In the genomic region with DNA sequence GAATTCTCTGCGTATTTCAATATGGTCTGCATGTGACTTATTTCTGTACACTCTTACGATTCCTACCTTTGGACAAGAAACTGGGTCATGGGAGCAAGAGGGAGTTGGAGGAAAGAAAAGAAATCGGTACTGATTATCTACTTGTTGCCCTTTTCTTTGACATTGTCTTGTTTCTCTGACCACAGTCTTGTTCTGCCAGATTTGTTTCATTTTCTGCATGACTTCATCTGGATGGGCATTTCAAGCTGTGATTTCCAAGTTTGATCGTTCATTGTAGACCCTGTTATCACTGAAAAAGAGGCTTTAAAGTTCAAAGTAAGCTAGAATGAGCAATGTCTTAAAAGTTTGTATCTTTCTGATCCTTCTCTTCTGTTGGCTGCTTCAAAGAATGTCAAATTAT, we compare ENCODE assay signal across 30 cellular contexts.
"Had no signal": no experiment of that assay in that cellular context is flagged by ENCODE, and none has a peak within 500 bp of the region (broad histone marks: within the 10 kb centered on the region; RNA-seq: fewer than 3 reads in every experiment).

No MANE protein-coding gene starts in this region.

- H3K4me2 ChIP-seq: hepatocyte had no signal

- ATAC-seq: activated CD4-positive, CD25-positive, alpha-beta regulatory T cell treated with anti-CD3 and anti-CD28 coated beads, Interleukin-2, amount 50 U/mL, for 24 hours; gastroesophageal sphincter; left colon; naive thymus-derived CD8-positive, alpha-beta T cell; sciatic nerve; stimulated activated effector memory CD8-positive, alpha-beta T cell treated with anti-CD3 and anti-CD28 coated beads, Interleukin-12 subunit alpha, Interleukin-12 subunit beta, amount 100 ng/mL, for 72 hours; T-helper 17 cell; upper lobe of right lung had no signal

- H3K27ac Mint-ChIP-seq: activated CD4-positive, alpha-beta memory T cell treated with anti-CD3 and anti-CD28 coated beads, Interleukin-2, amount 10 ng/mL, durations not matched to agents 7 days and 5 days; activated CD4-positive, alpha-beta T cell treated with anti-CD3 and anti-CD28 coated beads, Interleukin-2, amount 10 ng/mL, durations not matched to agents 7 days and 5 days; activated naive CD4-positive, alpha-beta T cell treated with anti-CD3 and anti-CD28 coated beads, Interleukin-2, amount 10 ng/mL, durations not matched to agents 7 days and 5 days; activated naive CD8-positive, alpha-beta T cell treated with anti-CD3 and anti-CD28 coated beads, Interleukin-2, amount 10 ng/mL, durations not matched to agents 7 days and 5 days; activated T-cell treated with anti-CD3 and anti-CD28 coated beads, Interleukin-2, amount 50 U/mL, for 24 hours; naive thymus-derived CD8-positive, alpha-beta T cell; stimulated activated effector memory CD8-positive, alpha-beta T cell treated with anti-CD3 and anti-CD28 coated beads, Interleukin-12 subunit alpha, Interleukin-12 subunit beta, amount 100 ng/mL, for 72 hours; stimulated activated naive CD8-positive, alpha-beta T cell treated with anti-CD3 and anti-CD28 coated beads, Interleukin-15, Interleukin-2, amounts not matched to agents 100 ng/mL and 50 ng/mL, for 24 hours; T-helper 17 cell had no signal

- H3K4me1 Mint-ChIP-seq: activated CD4-positive, alpha-beta memory T cell treated with anti-CD3 and anti-CD28 coated beads, Interleukin-2, amount 10 ng/mL, durations not matched to agents 7 days and 5 days; activated CD4-positive, alpha-beta T cell treated with anti-CD3 and anti-CD28 coated beads, Interleukin-2, amount 10 ng/mL, durations not matched to agents 7 days and 5 days; activated naive CD4-positive, alpha-beta T cell treated with anti-CD3 and anti-CD28 coated beads, Interleukin-2, amount 10 ng/mL, durations not matched to agents 7 days and 5 days; activated naive CD8-positive, alpha-beta T cell treated with anti-CD3 and anti-CD28 coated beads, Interleukin-2, amount 10 ng/mL, durations not matched to agents 7 days and 5 days; central memory CD8-positive, alpha-beta T cell; naive thymus-derived CD8-positive, alpha-beta T cell; stimulated activated effector memory CD8-positive, alpha-beta T cell treated with anti-CD3 and anti-CD28 coated beads, Interleukin-12 subunit alpha, Interleukin-12 subunit beta, amount 100 ng/mL, for 72 hours; T-helper 17 cell had no signal

- H3K79me2 ChIP-seq: hepatocyte had no signal

- H3K4me3 ChIP-seq: colonic mucosa, dorsolateral prefrontal cortex, gastroesophageal sphincter, hepatocyte, upper lobe of right lung had no signal

- H3K9me3 ChIP-seq: colonic mucosa, gastroesophageal sphincter, upper lobe of right lung had no signal

- H3K4me3 Mint-ChIP-seq: activated CD4-positive, alpha-beta memory T cell treated with anti-CD3 and anti-CD28 coated beads, Interleukin-2, amount 10 ng/mL, durations not matched to agents 7 days and 5 days; activated CD4-positive, alpha-beta T cell treated with anti-CD3 and anti-CD28 coated beads, Interleukin-2, amount 10 ng/mL, durations not matched to agents 7 days and 5 days; activated naive CD4-positive, alpha-beta T cell treated with anti-CD3 and anti-CD28 coated beads, Interleukin-2, amount 10 ng/mL, durations not matched to agents 7 days and 5 days; activated naive CD8-positive, alpha-beta T cell treated with anti-CD3 and anti-CD28 coated beads, Interleukin-2, amount 10 ng/mL, durations not matched to agents 7 days and 5 days; activated T-cell treated with anti-CD3 and anti-CD28 coated beads, Interleukin-2, amount 50 U/mL, for 24 hours; central memory CD8-positive, alpha-beta T cell; naive thymus-derived CD8-positive, alpha-beta T cell; neural crest cell; stimulated activated effector memory CD8-positive, alpha-beta T cell treated with anti-CD3 and anti-CD28 coated beads, Interleukin-12 subunit alpha, Interleukin-12 subunit beta, amount 100 ng/mL, for 72 hours; stimulated activated naive CD8-positive, alpha-beta T cell treated with anti-CD3 and anti-CD28 coated beads, Interleukin-15, Interleukin-2, amounts not matched to agents 100 ng/mL and 50 ng/mL, for 24 hours; T-helper 17 cell had no signal

- H3K36me3 ChIP-seq: colonic mucosa, gastroesophageal sphincter, upper lobe of right lung, WERI-Rb-1 had no signal

- H3K27me3 Mint-ChIP-seq: activated CD4-positive, alpha-beta memory T cell treated with anti-CD3 and anti-CD28 coated beads, Interleukin-2, amount 10 ng/mL, durations not matched to agents 7 days and 5 days; activated CD4-positive, alpha-beta T cell treated with anti-CD3 and anti-CD28 coated beads, Interleukin-2, amount 10 ng/mL, durations not matched to agents 7 days and 5 days; activated naive CD4-positive, alpha-beta T cell treated with anti-CD3 and anti-CD28 coated beads, Interleukin-2, amount 10 ng/mL, durations not matched to agents 7 days and 5 days; activated T-cell treated with anti-CD3 and anti-CD28 coated beads, Interleukin-2, amount 50 U/mL, for 24 hours; central memory CD8-positive, alpha-beta T cell; naive thymus-derived CD8-positive, alpha-beta T cell; stimulated activated naive CD8-positive, alpha-beta T cell treated with anti-CD3 and anti-CD28 coated beads, Interleukin-15, Interleukin-2, amounts not matched to agents 100 ng/mL and 50 ng/mL, for 24 hours; T-helper 17 cell had no signal

- FAIRE-seq: bronchial epithelial cell, keratinocyte, small intestine had no signal

- H3K4me1 ChIP-seq: colonic mucosa, gastroesophageal sphincter, upper lobe of right lung had no signal

- H3K36me3 Mint-ChIP-seq: activated naive CD4-positive, alpha-beta T cell treated with anti-CD3 and anti-CD28 coated beads, Interleukin-2, amount 10 ng/mL, durations not matched to agents 7 days and 5 days; activated naive CD8-positive, alpha-beta T cell treated with anti-CD3 and anti-CD28 coated beads, Interleukin-2, amount 10 ng/mL, durations not matched to agents 7 days and 5 days; naive thymus-derived CD8-positive, alpha-beta T cell; stimulated activated effector memory CD8-positive, alpha-beta T cell treated with anti-CD3 and anti-CD28 coated beads, Interleukin-12 subunit alpha, Interleukin-12 subunit beta, amount 100 ng/mL, for 72 hours had no signal

- H3K27ac ChIP-seq: colonic mucosa, dorsolateral prefrontal cortex, gastroesophageal sphincter, hepatocyte, upper lobe of right lung, WERI-Rb-1 had no signal

- H3K27me3 ChIP-seq: colonic mucosa, dorsolateral prefrontal cortex, gastroesophageal sphincter, hepatocyte, upper lobe of right lung had no signal

- DNase-seq: activated CD4-positive, alpha-beta memory T cell treated with anti-CD3 and anti-CD28 coated beads, Interleukin-2, amount 10 ng/mL, durations not matched to agents 7 days and 5 days; activated CD4-positive, alpha-beta T cell treated with anti-CD3 and anti-CD28 coated beads, Interleukin-2, amount 10 ng/mL, durations not matched to agents 7 days and 5 days; activated CD8-positive, alpha-beta memory T cell treated with anti-CD3 and anti-CD28 coated beads, Interleukin-2, amount 50 U/mL, for 48 hours; activated gamma-delta T cell; activated naive CD4-positive, alpha-beta T cell treated with anti-CD3 and anti-CD28 coated beads, Interleukin-2, amount 10 ng/mL, durations not matched to agents 7 days and 5 days; activated naive CD8-positive, alpha-beta T cell treated with anti-CD3 and anti-CD28 coated beads, Interleukin-2, amount 10 ng/mL, durations not matched to agents 7 days and 5 days; activated T-cell treated with anti-CD3 and anti-CD28 coated beads, Interleukin-2, amount 50 U/mL, for 24 hours; colonic mucosa; dorsolateral prefrontal cortex; effector memory CD4-positive, alpha-beta T cell; left colon; midbrain; naive thymus-derived CD8-positive, alpha-beta T cell; posterior cingulate gyrus; small intestine; stimulated activated CD4-positive, alpha-beta T cell treated with anti-CD3 and anti-CD28 coated beads, Interleukin-4, amount 100 ng/mL, for 24 hours; T-helper 17 cell; T1000; upper lobe of right lung; WERI-Rb-1 had no signal

- H2AFZ ChIP-seq: hepatocyte had no signal
